Comparison of ENCODE assay signal across 19 cellular contexts in genomic region chr6:149150301-149150700, GRCh38.
DNase-seq lines count a peak whose midpoint lies in the region; ATAC-seq and TF ChIP-seq lines count a peak whose summit lies in the region.
"Had no signal": no experiment of that assay in that cellular context is flagged by ENCODE, and none has a peak within 500 bp of the region (broad histone marks: within the 10 kb centered on the region; RNA-seq: fewer than 3 reads in every experiment).

No MANE protein-coding gene starts in this region.

- no peak for ATAC-seq in activated CD8-positive, alpha-beta memory T cell treated with anti-CD3 and anti-CD28 coated beads, Interleukin-2, amount 10 ng/mL, durations not matched to agents 7 days and 5 days
- ATAC-seq in central memory CD8-positive, alpha-beta T cell (replicated peaks; ENCODE audit: extremely low read depth, poor library complexity, severe bottlenecking) = no peak
- ATAC-seq in HG02852 (IDR thresholded peaks at IDR 0.05; ENCODE audit: unreplicated experiment) (no peak), lower lobe of right lung (no peak)

- H3K4me3 ChIP-seq in CD8-positive, alpha-beta memory T cell (ENCODE audit: low read length) = no peak overlapping the region
- H3K4me3 ChIP-seq in lower lobe of right lung = no peak overlapping the region
- H3K4me3 ChIP-seq: Peyer's patch had no signal

- peak overlapping the region; percentile 53 for H3K4me3 Mint-ChIP-seq in activated CD8-positive, alpha-beta memory T cell treated with anti-CD3 and anti-CD28 coated beads, Interleukin-2, amount 10 ng/mL, durations not matched to agents 7 days and 5 days
- H3K4me3 Mint-ChIP-seq in CD8-positive, alpha-beta memory T cell = peak overlapping the region in 2 of 7 donors; percentile 22 to 38
- H3K4me3 Mint-ChIP-seq in activated CD4-positive, alpha-beta memory T cell treated with anti-CD3 and anti-CD28 coated beads, Interleukin-2, amount 10 ng/mL, durations not matched to agents 7 days and 5 days = peak overlapping the region; percentile 33
- H3K4me3 Mint-ChIP-seq in central memory CD8-positive, alpha-beta T cell = no peak overlapping the region
- H3K4me3 Mint-ChIP-seq: CD4-positive, alpha-beta T cell had no signal

- H3K4me1 ChIP-seq in CD8-positive, alpha-beta memory T cell (ENCODE audit: insufficient read depth, low read length) = peaks cover 53% of the 10 kb centered on the region
- H3K4me1 ChIP-seq in lower lobe of right lung = no peaks in the 10 kb centered on the region

- no peak for TF ChIP-seq CTCF in lower lobe of right lung (IDR thresholded peaks at IDR 0.05)

- no peaks in the 10 kb centered on the region for H3K27me3 ChIP-seq in CD8-positive, alpha-beta memory T cell (ENCODE audit: insufficient read depth, low read length, poor library complexity, severe bottlenecking)
- no peaks in the 10 kb centered on the region for H3K27me3 ChIP-seq in lower lobe of right lung (ENCODE audit: low read depth)
- H3K27me3 ChIP-seq: Peyer's patch had no signal

- H3K9me3 ChIP-seq in CD8-positive, alpha-beta memory T cell (ENCODE audit: low read length) = no peaks in the 10 kb centered on the region
- no peaks in the 10 kb centered on the region for H3K9me3 ChIP-seq in lower lobe of right lung
- H3K9me3 ChIP-seq: Peyer's patch had no signal

- H3K36me3 Mint-ChIP-seq in activated CD8-positive, alpha-beta memory T cell treated with anti-CD3 and anti-CD28 coated beads, Interleukin-2, amount 10 ng/mL, durations not matched to agents 7 days and 5 days = peaks cover 65% of the 10 kb centered on the region
- H3K36me3 Mint-ChIP-seq in CD8-positive, alpha-beta memory T cell = peaks cover 15 to 33% (median 26%) of the 10 kb centered on the region in 3 donors
- H3K36me3 Mint-ChIP-seq in activated CD4-positive, alpha-beta memory T cell treated with anti-CD3 and anti-CD28 coated beads, Interleukin-2, amount 10 ng/mL, durations not matched to agents 7 days and 5 days (ENCODE audit: low read depth) = peaks cover 84% of the 10 kb centered on the region
- peaks cover 3% of the 10 kb centered on the region for H3K36me3 Mint-ChIP-seq in central memory CD8-positive, alpha-beta T cell (ENCODE audit: insufficient read depth)

- CTCF ChIA-PET in activated CD8-positive, alpha-beta memory T cell treated with anti-CD3 and anti-CD28 coated beads, Interleukin-2, amount 10 ng/mL, durations not matched to agents 7 days and 5 days (lab: Charles Lee) = interaction anchor here (1.0 to 4.8 kb wide), 6 partner anchors 10 to 107 kb away, joined by 3 to 26 read pairs (median 5); no protein-coding TSS in a partner anchor
- CTCF ChIA-PET in CD8-positive, alpha-beta memory T cell (lab: Charles Lee) = interaction anchor here (1.2 to 1.3 kb wide), 4 partner anchors 14 to 367 kb away, joined by 3 to 4 read pairs (median 4); no protein-coding TSS in a partner anchor
- CTCF ChIA-PET in activated CD4-positive, alpha-beta memory T cell treated with anti-CD3 and anti-CD28 coated beads, Interleukin-2, amount 10 ng/mL, durations not matched to agents 7 days and 5 days (lab: Charles Lee) = interaction anchor here (0.5 to 1.5 kb wide), 7 partner anchors 10 to 346 kb away, joined by 3 to 8 read pairs (median 5); no protein-coding TSS in a partner anchor

- peak overlapping the region; percentile 94 for H3K27ac Mint-ChIP-seq in activated CD8-positive, alpha-beta memory T cell treated with anti-CD3 and anti-CD28 coated beads, Interleukin-2, amount 10 ng/mL, durations not matched to agents 7 days and 5 days
- peak overlapping the region in 6 of 8 donors; percentile 69 to 96 (median 89) for H3K27ac Mint-ChIP-seq in CD8-positive, alpha-beta memory T cell
- peak overlapping the region; percentile 91 for H3K27ac Mint-ChIP-seq in activated CD4-positive, alpha-beta memory T cell treated with anti-CD3 and anti-CD28 coated beads, Interleukin-2, amount 10 ng/mL, durations not matched to agents 7 days and 5 days
- H3K27ac Mint-ChIP-seq in central memory CD8-positive, alpha-beta T cell (ENCODE audit: low read depth) = peak overlapping the region; percentile 90
- H3K27ac Mint-ChIP-seq: CD4-positive, alpha-beta T cell had no signal

- DNase-seq in activated CD8-positive, alpha-beta memory T cell treated with anti-CD3 and anti-CD28 coated beads, Interleukin-2, amount 10 ng/mL, durations not matched to agents 7 days and 5 days = no peak
- DNase-seq in activated CD8-positive, alpha-beta memory T cell treated with anti-CD3 and anti-CD28 coated beads, Interleukin-2, amount 50 U/mL, for 4 hours = no peak
- DNase-seq in CD8-positive, alpha-beta memory T cell = no peak
- no peak for DNase-seq in activated CD4-positive, alpha-beta memory T cell treated with anti-CD3 and anti-CD28 coated beads, Interleukin-2, amount 10 ng/mL, durations not matched to agents 7 days and 5 days
- DNase-seq in central memory CD8-positive, alpha-beta T cell (ENCODE audit: low spot score in 2 of 2) = no peak
- DNase-seq in GM03348 (ENCODE audit: low spot score) (no peak), lower lobe of right lung (no peak)
- DNase-seq: CD4-positive, alpha-beta T cell; DND-41; H7; Karpas-422; NCI-H1417; NCI-H1694 treated with DMSO at 0.1 percent for 48 hours; NCI-H2081 treated with DMSO at 0.1 percent for 48 hours; NCI-H2171 treated with DMSO at 0.1 percent for 48 hours; NCI-H524 treated with DMSO at 0.1 percent for 48 hours; NCI-H82; Peyer's patch had no signal

- H3K9me3 Mint-ChIP-seq in activated CD8-positive, alpha-beta memory T cell treated with anti-CD3 and anti-CD28 coated beads, Interleukin-2, amount 10 ng/mL, durations not matched to agents 7 days and 5 days (ENCODE audit: low read depth) = peaks cover 4% of the 10 kb centered on the region
- H3K9me3 Mint-ChIP-seq in CD8-positive, alpha-beta memory T cell = peaks cover 0 to 6% (median 2%) of the 10 kb centered on the region in 5 donors
- peaks cover 20% of the 10 kb centered on the region for H3K9me3 Mint-ChIP-seq in activated CD4-positive, alpha-beta memory T cell treated with anti-CD3 and anti-CD28 coated beads, Interleukin-2, amount 10 ng/mL, durations not matched to agents 7 days and 5 days
- H3K9me3 Mint-ChIP-seq in central memory CD8-positive, alpha-beta T cell = no peaks in the 10 kb centered on the region

- POLR2A ChIA-PET in CD8-positive, alpha-beta memory T cell (lab: Charles Lee) = no interaction called here
- POLR2A ChIA-PET in activated CD4-positive, alpha-beta memory T cell treated with anti-CD3 and anti-CD28 coated beads, Interleukin-2, amount 10 ng/mL, durations not matched to agents 7 days and 5 days (lab: Charles Lee) = interaction anchor here (0.7 to 8.7 kb wide), 15 partner anchors 8 to 170 kb away, joined by 3 to 198 read pairs (median 7); partner anchors contain the start of gene TAB2

- no peaks in the 10 kb centered on the region for H3K27me3 Mint-ChIP-seq in activated CD8-positive, alpha-beta memory T cell treated with anti-CD3 and anti-CD28 coated beads, Interleukin-2, amount 10 ng/mL, durations not matched to agents 7 days and 5 days
- H3K27me3 Mint-ChIP-seq in CD8-positive, alpha-beta memory T cell = no peaks in the 10 kb centered on the region
- no peaks in the 10 kb centered on the region for H3K27me3 Mint-ChIP-seq in activated CD4-positive, alpha-beta memory T cell treated with anti-CD3 and anti-CD28 coated beads, Interleukin-2, amount 10 ng/mL, durations not matched to agents 7 days and 5 days
- no peaks in the 10 kb centered on the region for H3K27me3 Mint-ChIP-seq in central memory CD8-positive, alpha-beta T cell
- H3K27me3 Mint-ChIP-seq: CD4-positive, alpha-beta T cell had no signal

- no peaks in the 10 kb centered on the region for H3K36me3 ChIP-seq in CD8-positive, alpha-beta memory T cell (ENCODE audit: insufficient read depth, low read length)
- H3K36me3 ChIP-seq in lower lobe of right lung = no peaks in the 10 kb centered on the region
- H3K36me3 ChIP-seq: Peyer's patch had no signal

- no peak overlapping the region for H3K27ac ChIP-seq in CD8-positive, alpha-beta memory T cell (ENCODE audit: low read depth, low read length)
- H3K27ac ChIP-seq in lower lobe of right lung = no peak overlapping the region
- H3K27ac ChIP-seq: Peyer's patch had no signal

- H3K4me1 Mint-ChIP-seq in activated CD8-positive, alpha-beta memory T cell treated with anti-CD3 and anti-CD28 coated beads, Interleukin-2, amount 10 ng/mL, durations not matched to agents 7 days and 5 days = peaks cover 96% of the 10 kb centered on the region
- H3K4me1 Mint-ChIP-seq in CD8-positive, alpha-beta memory T cell = peaks cover 76 to 97% (median 92%) of the 10 kb centered on the region in 3 donors
- peaks cover 96% of the 10 kb centered on the region for H3K4me1 Mint-ChIP-seq in activated CD4-positive, alpha-beta memory T cell treated with anti-CD3 and anti-CD28 coated beads, Interleukin-2, amount 10 ng/mL, durations not matched to agents 7 days and 5 days
- peaks cover 80% of the 10 kb centered on the region for H3K4me1 Mint-ChIP-seq in central memory CD8-positive, alpha-beta T cell

- intact Hi-C loops in lower lobe of right lung (cut with DNase I) = no loop called here
